19 cellular contexts compared by ENCODE assay signal in genomic region chr14:22024117-22024516, GRCh38.
"Had no signal": no experiment of that assay in that cellular context is flagged by ENCODE, and none has a peak within 500 bp of the region (broad histone marks: within the 10 kb centered on the region; RNA-seq: fewer than 3 reads in every experiment).

No MANE protein-coding gene starts in this region.

- H3K36me3 Mint-ChIP-seq: natural killer cell treated with Interleukin-12 subunit alpha and Interleukin-12 subunit beta and Interleukin-15 and Interleukin-18, amount 100 ng/mL, for 72 hours had no signal

- H3K4me3 Mint-ChIP-seq: endodermal cell; natural killer cell treated with Interleukin-12 subunit alpha and Interleukin-12 subunit beta and Interleukin-15 and Interleukin-18, amount 100 ng/mL, for 72 hours had no signal

- H3K9me3 ChIP-seq: colonic mucosa, gastrocnemius medialis, heart right ventricle, ovary, right atrium auricular region, stomach, thoracic aorta, transverse colon had no signal

- H3K36me3 ChIP-seq: colonic mucosa, gastrocnemius medialis, heart right ventricle, ovary, right atrium auricular region, stomach, thoracic aorta, transverse colon had no signal

- H3K27me3 ChIP-seq: colonic mucosa, gastrocnemius medialis, ovary, right atrium auricular region, stomach, transverse colon had no signal

- H3K9me3 Mint-ChIP-seq: endodermal cell; natural killer cell treated with Interleukin-12 subunit alpha and Interleukin-12 subunit beta and Interleukin-15 and Interleukin-18, amount 100 ng/mL, for 72 hours had no signal

- H3K27ac ChIP-seq: colonic mucosa, gastrocnemius medialis, heart right ventricle, ovary, right atrium auricular region, stomach, thoracic aorta, transverse colon had no signal

- H3K4me1 ChIP-seq: colonic mucosa, gastrocnemius medialis, heart right ventricle, right atrium auricular region, stomach, transverse colon had no signal

- H3K27ac Mint-ChIP-seq: endodermal cell; natural killer cell treated with Interleukin-12 subunit alpha and Interleukin-12 subunit beta and Interleukin-15 and Interleukin-18, amount 100 ng/mL, for 72 hours had no signal

- DNase-seq: colonic mucosa; effector CD4-positive, alpha-beta T cell; endodermal cell; gastrocnemius medialis; heart right ventricle; hypothalamus; mammary epithelial cell; ovary; small intestine; stimulated activated CD4-positive, alpha-beta T cell treated with anti-CD3 and anti-CD28 coated beads, Interleukin-12 subunit alpha, Interleukin-12 subunit beta, amount 100 ng/mL, for 4 hours; stimulated activated naive CD4-positive, alpha-beta T cell; stomach; substantia nigra; transverse colon had no signal

- H3K4me3 ChIP-seq: colonic mucosa, gastrocnemius medialis, heart right ventricle, ovary, right atrium auricular region, stomach, thoracic aorta, transverse colon had no signal

- ATAC-seq: esophagus mucosa; gastrocnemius medialis; heart right ventricle; left lobe of liver; natural killer cell treated with Interleukin-12 subunit alpha and Interleukin-12 subunit beta and Interleukin-15 and Interleukin-18, amount 100 ng/mL, for 72 hours had no signal
